ENCODE assay signal across 9 cellular contexts in the genomic region with DNA sequence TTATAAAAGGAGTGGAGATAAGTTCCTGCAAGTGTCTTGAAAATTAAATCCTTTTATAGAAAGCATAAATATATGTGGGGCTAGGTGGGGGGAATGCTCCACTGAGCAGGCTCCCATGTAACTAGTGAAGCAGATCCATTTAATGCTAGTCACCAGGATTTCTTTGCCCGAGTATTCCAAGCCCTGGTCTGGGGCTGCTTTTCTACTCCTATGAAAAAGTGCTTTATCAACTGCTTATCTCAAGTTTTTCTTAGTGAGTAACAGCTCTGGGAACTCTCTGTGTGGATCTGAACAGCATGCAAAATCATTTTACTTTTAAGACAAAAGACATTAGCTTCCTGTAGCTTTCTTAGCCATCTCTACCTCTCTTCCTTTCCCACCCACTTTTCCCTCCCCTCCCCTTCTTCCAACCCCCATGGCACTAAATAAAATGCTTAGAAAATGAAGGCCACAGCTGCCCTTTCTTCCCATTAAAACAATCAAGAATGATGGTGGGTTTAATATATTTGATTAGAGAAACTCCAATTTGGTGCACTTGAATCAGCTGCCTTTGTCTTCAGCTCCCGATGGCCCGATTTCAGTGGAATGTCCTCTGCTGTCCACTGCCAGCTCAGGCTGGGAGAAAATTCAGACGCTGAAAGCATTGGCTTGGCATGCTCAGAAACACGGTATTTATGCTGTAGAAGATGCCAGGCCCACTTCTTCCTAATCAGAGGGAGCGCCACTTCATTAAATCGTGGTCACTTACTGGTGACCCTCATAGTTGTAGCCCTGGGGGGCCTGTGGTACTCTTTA.
DNase-seq lines count a peak whose midpoint lies in the region; ATAC-seq and TF ChIP-seq lines count a peak whose summit lies in the region.
"Had no signal": no experiment of that assay in that cellular context is flagged by ENCODE, and none has a peak within 500 bp of the region (broad histone marks: within the 10 kb centered on the region; RNA-seq: fewer than 3 reads in every experiment).

No MANE protein-coding gene starts in this region.

- no peak for TF ChIP-seq CTCF in type B pancreatic cell (conservative IDR thresholded peaks at IDR 0.05)

- H3K4me1 Mint-ChIP-seq in activated T-cell treated with anti-CD3 and anti-CD28 coated beads, Interleukin-2, amount 50 U/mL, for 72 hours (ENCODE audit: low read depth), result peaks cover 60% of the 10 kb centered on the region
- peaks cover 32% of the 10 kb centered on the region for H3K4me1 Mint-ChIP-seq in type B pancreatic cell (ENCODE audit: unreplicated experiment)

- H3K36me3 Mint-ChIP-seq in activated T-cell treated with anti-CD3 and anti-CD28 coated beads, Interleukin-2, amount 50 U/mL, for 72 hours (ENCODE audit: insufficient read depth in 2 of 2), result no peaks in the 10 kb centered on the region
- no peaks in the 10 kb centered on the region for H3K36me3 Mint-ChIP-seq in type B pancreatic cell

- peaks cover 48% of the 10 kb centered on the region for H3K4me1 ChIP-seq in effector memory CD4-positive, alpha-beta T cell (ENCODE audit: control insufficient read depth, insufficient read depth, low read length, poor library complexity, severe bottlenecking)
- H3K4me1 ChIP-seq: SJSA1 had no signal

- H3K9me3 ChIP-seq in effector memory CD4-positive, alpha-beta T cell (ENCODE audit: control insufficient read depth, low read length), result no peaks in the 10 kb centered on the region
- H3K9me3 ChIP-seq: SJSA1 had no signal

- H3K27me3 Mint-ChIP-seq in activated T-cell treated with anti-CD3 and anti-CD28 coated beads, Interleukin-2, amount 50 U/mL, for 72 hours (ENCODE audit: low read depth), result no peaks in the 10 kb centered on the region
- no peaks in the 10 kb centered on the region for H3K27me3 Mint-ChIP-seq in type B pancreatic cell

- peak overlapping the region; percentile 83 to 88 for H3K4me3 Mint-ChIP-seq in activated T-cell treated with anti-CD3 and anti-CD28 coated beads, Interleukin-2, amount 50 U/mL, for 72 hours
- no peak overlapping the region for H3K4me3 Mint-ChIP-seq in type B pancreatic cell

- H3K27me3 ChIP-seq in effector memory CD4-positive, alpha-beta T cell (replicated peaks; ENCODE audit: control insufficient read depth, insufficient read depth, low read length, poor library complexity, severe bottlenecking), result no peaks in the 10 kb centered on the region
- H3K27me3 ChIP-seq: SJSA1 had no signal

- H3K4me3 ChIP-seq in effector memory CD4-positive, alpha-beta T cell (ENCODE audit: insufficient read depth, low read depth, low read length, poor library complexity, severe bottlenecking), result no peak overlapping the region
- H3K4me3 ChIP-seq: SJSA1 had no signal

- no peak for ATAC-seq in activated T-cell treated with anti-CD3 and anti-CD28 coated beads, Interleukin-2, amount 50 U/mL, for 72 hours (replicated peaks in 1 of 2)
- no peak for ATAC-seq in GM21786 (IDR thresholded peaks at IDR 0.05; ENCODE audit: unreplicated experiment)

- H3K36me3 ChIP-seq in effector memory CD4-positive, alpha-beta T cell (ENCODE audit: control insufficient read depth, insufficient read depth, low read length), result no peaks in the 10 kb centered on the region
- H3K36me3 ChIP-seq: SJSA1 had no signal

- H3K27ac ChIP-seq in effector memory CD4-positive, alpha-beta T cell (ENCODE audit: insufficient read depth, low read length, poor library complexity, severe bottlenecking), result peak overlapping the region; percentile 2
- H3K27ac ChIP-seq: SJSA1 had no signal

- H3K9me3 Mint-ChIP-seq in activated T-cell treated with anti-CD3 and anti-CD28 coated beads, Interleukin-2, amount 50 U/mL, for 72 hours, result no peaks in the 10 kb centered on the region
- no peaks in the 10 kb centered on the region for H3K9me3 Mint-ChIP-seq in type B pancreatic cell

- H3K27ac Mint-ChIP-seq in activated T-cell treated with anti-CD3 and anti-CD28 coated beads, Interleukin-2, amount 50 U/mL, for 72 hours, result peak overlapping the region; percentile 56
- H3K27ac Mint-ChIP-seq in type B pancreatic cell, result peak overlapping the region; percentile 56

- DNase-seq in activated T-cell treated with anti-CD3 and anti-CD28 coated beads, Interleukin-2, amount 50 U/mL, for 72 hours, result no peak
- no peak for DNase-seq in activated T-cell treated with anti-CD3 and anti-CD28 coated beads, Interleukin-2, amount 50 U/mL, for 48 hours
- no peak for DNase-seq in effector memory CD4-positive, alpha-beta T cell
- DNase-seq in myocyte (ENCODE audit: low read depth) (peak; percentile 39), type B pancreatic cell (ENCODE audit: extremely low spot score, unreplicated experiment) (no peak), SKM-1 treated with dmso at 0.1 percent for 144 hours (lab: John Stamatoyannopoulos, UW; ENCODE audit: unreplicated experiment) (no peak), T-helper 9 cell (no peak)
